In genomic region chr13:74158606-74159352, GRCh38 we compare ENCODE assay signal across 13 cellular contexts.
"Had no signal": no experiment of that assay in that cellular context is flagged by ENCODE, and none has a peak within 500 bp of the region (broad histone marks: within the 10 kb centered on the region; RNA-seq: fewer than 3 reads in every experiment).

No MANE protein-coding gene starts in this region.

- DNase-seq: activated CD4-positive, alpha-beta T cell treated with anti-CD3 and anti-CD28 coated beads, Interleukin-2, amount 10 ng/mL, durations not matched to agents 7 days and 5 days; anterior cingulate cortex; brain microvascular endothelial cell; cortex of kidney; stimulated activated CD4-positive, alpha-beta T cell treated with anti-CD3 and anti-CD28 coated beads, Interleukin-12 subunit alpha, Interleukin-12 subunit beta, amount 100 ng/mL, for 4 hours; stimulated activated CD4-positive, alpha-beta T cell treated with anti-CD3 and anti-CD28 coated beads, Interleukin-1b, Interleukin-23, amount 100 ng/mL, for 48 hours; stimulated activated CD8-positive, alpha-beta memory T cell treated with anti-CD3 and anti-CD28 coated beads, Interleukin-4, amount 100 ng/mL, for 48 hours; stimulated activated naive CD4-positive, alpha-beta T cell treated with Interleukin-2 at 50 U/mL for 16 hours; T1000; trophoblast cell had no signal

- H3K4me3 Mint-ChIP-seq: activated CD4-positive, alpha-beta T cell treated with anti-CD3 and anti-CD28 coated beads, Interleukin-2, amount 10 ng/mL, durations not matched to agents 7 days and 5 days; activated T-helper 1 cell treated with anti-CD3 and anti-CD28 coated beads, Interleukin-12 subunit alpha, Interleukin-12 subunit beta, Interleukin-2, Interleukin-4 antibody, amounts not matched to agents 30 ng/mL and 10 ng/mL and 1 ng/mL, durations not matched to agents 14 hours and 24 hours and 36 hours; natural killer cell treated with Interleukin-12 subunit alpha and Interleukin-12 subunit beta and Interleukin-15 and Interleukin-18, amount 100 ng/mL, for 72 hours had no signal

- H3K27me3 Mint-ChIP-seq: activated CD4-positive, alpha-beta T cell treated with anti-CD3 and anti-CD28 coated beads, Interleukin-2, amount 10 ng/mL, durations not matched to agents 7 days and 5 days had no signal

- H3K27me3 ChIP-seq: brain microvascular endothelial cell had no signal

- H3K9me3 Mint-ChIP-seq: activated CD4-positive, alpha-beta T cell treated with anti-CD3 and anti-CD28 coated beads, Interleukin-2, amount 10 ng/mL, durations not matched to agents 7 days and 5 days; activated T-helper 1 cell treated with anti-CD3 and anti-CD28 coated beads, Interleukin-12 subunit alpha, Interleukin-12 subunit beta, Interleukin-2, Interleukin-4 antibody, amounts not matched to agents 30 ng/mL and 10 ng/mL and 1 ng/mL, durations not matched to agents 14 hours and 24 hours and 36 hours; natural killer cell treated with Interleukin-12 subunit alpha and Interleukin-12 subunit beta and Interleukin-15 and Interleukin-18, amount 100 ng/mL, for 72 hours had no signal

- H3K36me3 Mint-ChIP-seq: natural killer cell treated with Interleukin-12 subunit alpha and Interleukin-12 subunit beta and Interleukin-15 and Interleukin-18, amount 100 ng/mL, for 72 hours had no signal

- H3K27ac ChIP-seq: brain microvascular endothelial cell had no signal

- H3K36me3 ChIP-seq: brain microvascular endothelial cell had no signal

- H3K4me1 Mint-ChIP-seq: activated CD4-positive, alpha-beta T cell treated with anti-CD3 and anti-CD28 coated beads, Interleukin-2, amount 10 ng/mL, durations not matched to agents 7 days and 5 days had no signal

- H3K27ac Mint-ChIP-seq: activated CD4-positive, alpha-beta T cell treated with anti-CD3 and anti-CD28 coated beads, Interleukin-2, amount 10 ng/mL, durations not matched to agents 7 days and 5 days; activated T-helper 1 cell treated with anti-CD3 and anti-CD28 coated beads, Interleukin-12 subunit alpha, Interleukin-12 subunit beta, Interleukin-2, Interleukin-4 antibody, amounts not matched to agents 30 ng/mL and 10 ng/mL and 1 ng/mL, durations not matched to agents 14 hours and 24 hours and 36 hours; progenitor cell of endocrine pancreas had no signal
